ENCODE assay signal across 20 cellular contexts in genomic region chr2:54954158-54954557, GRCh38.
DNase-seq lines count a peak whose midpoint lies in the region; ATAC-seq and TF ChIP-seq lines count a peak whose summit lies in the region.
"Had no signal": no experiment of that assay in that cellular context is flagged by ENCODE, and none has a peak within 500 bp of the region (broad histone marks: within the 10 kb centered on the region; RNA-seq: fewer than 3 reads in every experiment).

No MANE protein-coding gene starts in this region.

- BruUV-seq in Panc1 (replicated peaks; lab: Mats Ljungman, UMichigan): no TSS peak
- BruUV-seq in PC-9 (replicated peaks; lab: Mats Ljungman, UMichigan): no TSS peak

- no peak overlapping the region for H3K18ac ChIP-seq in mesendoderm (ENCODE audit: low read length)

- no peak overlapping the region for H2BK5ac ChIP-seq in mesendoderm (ENCODE audit: low read length)

- peaks cover 30% of the 10 kb centered on the region for H3F3A ChIP-seq in PC-9 (ENCODE audit: insufficient read depth, low read depth)

- H3K27ac ChIP-seq in Panc1 (ENCODE audit: low read length): peak overlapping the region; percentile 96
- H3K27ac ChIP-seq in mesendoderm (ENCODE audit: low read depth, low read length): no peak overlapping the region
- no peak overlapping the region for H3K27ac ChIP-seq in PC-9
- H3K27ac ChIP-seq: BLaER1 had no signal

- H4K5ac ChIP-seq in mesendoderm (ENCODE audit: low read length): no peak overlapping the region

- ATAC-seq in activated CD8-positive, alpha-beta T cell treated with anti-CD3 and anti-CD28 coated beads, Interleukin-2, amount 10 ng/mL, durations not matched to agents 7 days and 5 days: no peak
- no peak for ATAC-seq in activated CD8-positive, alpha-beta T cell treated with anti-CD3 and anti-CD28 coated beads for 36 hours
- ATAC-seq in Panc1 (no peak), HG02678 (IDR thresholded peaks at IDR 0.05; ENCODE audit: unreplicated experiment) (no peak)
- ATAC-seq: GM23338, HCT116 had no signal

- CTCF ChIA-PET in activated CD8-positive, alpha-beta T cell treated with anti-CD3 and anti-CD28 coated beads, Interleukin-2, amount 10 ng/mL, durations not matched to agents 7 days and 5 days (lab: Charles Lee): no interaction called here
- CTCF ChIA-PET in activated CD8-positive, alpha-beta T cell treated with anti-CD3 and anti-CD28 coated beads for 36 hours (lab: Charles Lee): no interaction called here
- CTCF ChIA-PET in Panc1 (lab: Charles Lee): no interaction called here
- CTCF ChIA-PET in PC-9 (lab: Charles Lee): no interaction called here

- TF ChIP-seq CTCF in activated CD8-positive, alpha-beta T cell treated with anti-CD3 and anti-CD28 coated beads for 36 hours (IDR thresholded peaks at IDR 0.05): no peak
- no peak for TF ChIP-seq CTCF in Panc1 (IDR thresholded peaks at IDR 0.05)
- no peak for TF ChIP-seq CTCF in PC-9 (conservative IDR thresholded peaks at IDR 0.05)

- H3K9ac ChIP-seq in mesendoderm (ENCODE audit: low read length): no peak overlapping the region
- H3K9ac ChIP-seq: BLaER1 had no signal

- H3K4me1 ChIP-seq in Panc1 (ENCODE audit: control insufficient read depth, insufficient read depth, low read length): peaks cover 61% of the 10 kb centered on the region
- H3K4me1 ChIP-seq in mesendoderm (ENCODE audit: control insufficient read depth, low read depth, low read length): no peaks in the 10 kb centered on the region
- H3K4me1 ChIP-seq in PC-9 (replicated peaks; ENCODE audit: insufficient read depth): peaks cover 39% of the 10 kb centered on the region

- WGBS in mesendoderm (ENCODE audit: extremely low coverage, insufficient coverage, low lambda C conversion rate): no CpG with 5 or more reads among the region's 8 CpGs

- no peak overlapping the region for H2AFZ ChIP-seq in PC-9
- H2AFZ ChIP-seq: GM23338 had no signal

- peaks cover 2% of the 10 kb centered on the region for H3K4me1 Mint-ChIP-seq in activated CD8-positive, alpha-beta T cell treated with anti-CD3 and anti-CD28 coated beads, Interleukin-2, amount 10 ng/mL, durations not matched to agents 7 days and 5 days (ENCODE audit: low read depth)
- H3K4me1 Mint-ChIP-seq in activated CD8-positive, alpha-beta T cell treated with anti-CD3 and anti-CD28 coated beads for 36 hours (ENCODE audit: low read depth): peaks cover 4% of the 10 kb centered on the region
- H3K4me1 Mint-ChIP-seq: B cell had no signal

- in situ Hi-C loops in Panc1 (cut with HindIII; ENCODE audit: low pct_unique_long_range_greater_than_20kb, low sequenced_read_pairs): no loop called here

- H3K79me2 ChIP-seq in mesendoderm (ENCODE audit: control insufficient read depth, insufficient read depth, low read length) (no peaks in the 10 kb centered on the region), PC-9 (ENCODE audit: low read depth) (no peaks in the 10 kb centered on the region)

- H3K9me2 ChIP-seq in PC-9 (ENCODE audit: insufficient read depth): no peaks in the 10 kb centered on the region

- no peak overlapping the region for H3K4me3 ChIP-seq in Panc1 (ENCODE audit: low read depth in 2 of 2, low read length in 2 of 2)
- no peak overlapping the region for H3K4me3 ChIP-seq in mesendoderm (ENCODE audit: low read length)
- no peak overlapping the region for H3K4me3 ChIP-seq in PC-9
- H3K4me3 ChIP-seq: BLaER1, GM12878, GM23338 had no signal

- H4K8ac ChIP-seq in mesendoderm (ENCODE audit: low read depth, low read length): no peak overlapping the region

- H3K56ac ChIP-seq in mesendoderm (ENCODE audit: low read length): no peak overlapping the region

- H3K36me3 ChIP-seq in Panc1 (ENCODE audit: control insufficient read depth, insufficient read depth, low read length): no peaks in the 10 kb centered on the region
- no peaks in the 10 kb centered on the region for H3K36me3 ChIP-seq in mesendoderm (ENCODE audit: control insufficient read depth, insufficient read depth, low read length)
- no peaks in the 10 kb centered on the region for H3K36me3 ChIP-seq in PC-9 (ENCODE audit: low read depth)
- H3K36me3 ChIP-seq: BLaER1 had no signal

- DNase-seq in activated CD8-positive, alpha-beta T cell treated with anti-CD3 and anti-CD28 coated beads, Interleukin-2, amount 10 ng/mL, durations not matched to agents 7 days and 5 days: peak; percentile 12
- no peak for DNase-seq in activated CD8-positive, alpha-beta T cell treated with anti-CD3 and anti-CD28 coated beads for 36 hours
- DNase-seq in Panc1 (ENCODE audit: low read depth, low spot score) (no peak), mesendoderm (no peak), PC-9 (no peak), epidermal melanocyte (ENCODE audit: insufficient read length, low spot score) (no peak)
- DNase-seq: CD4-positive, alpha-beta T cell; CD8-positive, alpha-beta memory T cell; DMS 273 treated with DMSO at 0.1 percent for 48 hours; DMS79; EL; GDM1; H9 had no signal

- H3K23ac ChIP-seq in mesendoderm (ENCODE audit: low read length): peak overlapping the region; percentile 52

- no peak overlapping the region for H3K27ac Mint-ChIP-seq in activated CD8-positive, alpha-beta T cell treated with anti-CD3 and anti-CD28 coated beads, Interleukin-2, amount 10 ng/mL, durations not matched to agents 7 days and 5 days
- H3K27ac Mint-ChIP-seq in activated CD8-positive, alpha-beta T cell treated with anti-CD3 and anti-CD28 coated beads for 36 hours: no peak overlapping the region
- H3K27ac Mint-ChIP-seq: B cell; CD14-positive monocyte; CD4-positive, alpha-beta T cell; GM23338; H9 had no signal

- POLR2A ChIA-PET in activated CD8-positive, alpha-beta T cell treated with anti-CD3 and anti-CD28 coated beads, Interleukin-2, amount 10 ng/mL, durations not matched to agents 7 days and 5 days (lab: Charles Lee): no interaction called here
- POLR2A ChIA-PET in activated CD8-positive, alpha-beta T cell treated with anti-CD3 and anti-CD28 coated beads for 36 hours (lab: Charles Lee): interaction anchor here (0.7 kb wide), 1 partner anchor 75 kb away, joined by 4 read pairs; no protein-coding TSS in a partner anchor
- POLR2A ChIA-PET in Panc1 (lab: Charles Lee) (no interaction called here), PC-9 (lab: Charles Lee; ENCODE audit: unreplicated experiment) (no interaction called here)

- no peaks in the 10 kb centered on the region for H3K27me3 Mint-ChIP-seq in activated CD8-positive, alpha-beta T cell treated with anti-CD3 and anti-CD28 coated beads, Interleukin-2, amount 10 ng/mL, durations not matched to agents 7 days and 5 days (ENCODE audit: low read depth)
- H3K27me3 Mint-ChIP-seq in activated CD8-positive, alpha-beta T cell treated with anti-CD3 and anti-CD28 coated beads for 36 hours: peaks cover 1% of the 10 kb centered on the region
- H3K27me3 Mint-ChIP-seq: B cell; CD4-positive, alpha-beta T cell had no signal

- no peaks in the 10 kb centered on the region for H3K36me3 Mint-ChIP-seq in activated CD8-positive, alpha-beta T cell treated with anti-CD3 and anti-CD28 coated beads, Interleukin-2, amount 10 ng/mL, durations not matched to agents 7 days and 5 days (ENCODE audit: low read depth)
- no peaks in the 10 kb centered on the region for H3K36me3 Mint-ChIP-seq in activated CD8-positive, alpha-beta T cell treated with anti-CD3 and anti-CD28 coated beads for 36 hours (ENCODE audit: low read depth)
- H3K36me3 Mint-ChIP-seq: CD14-positive monocyte; CD8-positive, alpha-beta memory T cell had no signal

- no peak overlapping the region for H2BK15ac ChIP-seq in mesendoderm (replicated peaks; ENCODE audit: low read depth)

- intact Hi-C loops in activated CD8-positive, alpha-beta T cell treated with anti-CD3 and anti-CD28 coated beads for 36 hours (cut with micrococcal nuclease): no loop called here
- intact Hi-C loops in Panc1 (cut with micrococcal nuclease; ENCODE audit: unreplicated experiment) (no loop called here), PC-9 (cut with micrococcal nuclease; ENCODE audit: unreplicated experiment) (no loop called here)

- H3K4me3 Mint-ChIP-seq in activated CD8-positive, alpha-beta T cell treated with anti-CD3 and anti-CD28 coated beads, Interleukin-2, amount 10 ng/mL, durations not matched to agents 7 days and 5 days: no peak overlapping the region
- no peak overlapping the region for H3K4me3 Mint-ChIP-seq in activated CD8-positive, alpha-beta T cell treated with anti-CD3 and anti-CD28 coated beads for 36 hours
- H3K4me3 Mint-ChIP-seq: B cell; CD14-positive monocyte; CD4-positive, alpha-beta T cell; CD8-positive, alpha-beta memory T cell; GM23338; H9 had no signal

- H3K4me2 ChIP-seq in mesendoderm (ENCODE audit: low read length) (no peak overlapping the region), PC-9 (no peak overlapping the region; the same call in 1 of the 2 replicates)
- H3K4me2 ChIP-seq: BLaER1, GM23338 had no signal

- H3K79me1 ChIP-seq in mesendoderm (ENCODE audit: low read length): no peaks in the 10 kb centered on the region

- H3K27me3 ChIP-seq in Panc1 (ENCODE audit: control insufficient read depth, insufficient read depth, low read length): no peaks in the 10 kb centered on the region
- H3K27me3 ChIP-seq in mesendoderm (ENCODE audit: insufficient read depth, low read length, poor library complexity): no peaks in the 10 kb centered on the region
- no peaks in the 10 kb centered on the region for H3K27me3 ChIP-seq in PC-9 (ENCODE audit: insufficient read depth, low read depth)
- H3K27me3 ChIP-seq: BLaER1 had no signal

- H3K9me3 Mint-ChIP-seq in activated CD8-positive, alpha-beta T cell treated with anti-CD3 and anti-CD28 coated beads, Interleukin-2, amount 10 ng/mL, durations not matched to agents 7 days and 5 days (ENCODE audit: insufficient read depth): no peaks in the 10 kb centered on the region
- no peaks in the 10 kb centered on the region for H3K9me3 Mint-ChIP-seq in activated CD8-positive, alpha-beta T cell treated with anti-CD3 and anti-CD28 coated beads for 36 hours
- H3K9me3 Mint-ChIP-seq: CD14-positive monocyte; CD4-positive, alpha-beta T cell; CD8-positive, alpha-beta memory T cell; GM23338; H9 had no signal

- H2AK5ac ChIP-seq in mesendoderm (ENCODE audit: low read length): no peak overlapping the region

- H2BK120ac ChIP-seq in mesendoderm (ENCODE audit: low read depth, low read length): no peak overlapping the region

- H4K20me1 ChIP-seq in PC-9 (ENCODE audit: insufficient read depth): no peaks in the 10 kb centered on the region
- H4K20me1 ChIP-seq: BLaER1 had no signal

- H3K4ac ChIP-seq in mesendoderm (ENCODE audit: low read depth, low read length): no peak overlapping the region

- H3K9me3 ChIP-seq in Panc1 (ENCODE audit: control insufficient read depth, insufficient read depth, low read depth, low read length) (no peaks in the 10 kb centered on the region; the same call in 1 of the 2 replicates), PC-9 (ENCODE audit: insufficient read depth, low read depth) (no peaks in the 10 kb centered on the region)
- H3K9me3 ChIP-seq: BLaER1 had no signal
